Comparison of ENCODE assay signal across 8 cellular contexts in genomic region chr6:132084811-132085509, GRCh38.
DNase-seq lines count a peak whose midpoint lies in the region; ATAC-seq, FAIRE-seq and TF ChIP-seq lines count a peak whose summit lies in the region.

No MANE protein-coding gene starts in this region.

- no peak overlapping the region for H3K18ac ChIP-seq in trophoblast cell (ENCODE audit: low read length)

- peak overlapping the region; percentile 80 for H2BK120ac ChIP-seq in trophoblast cell (ENCODE audit: insufficient read depth, low read length, poor library complexity)

- no peak overlapping the region for H2BK12ac ChIP-seq in trophoblast cell (ENCODE audit: low read length)

- TF ChIP-seq CTCF in cardiac fibroblast (IDR thresholded peaks at IDR 0.05; ENCODE audit: low read depth, low read length) = no peak
- TF ChIP-seq CTCF in D721Med (IDR thresholded peaks at IDR 0.05; ENCODE audit: insufficient read depth, missing control alignments) = no peak

- no peak overlapping the region for H4K8ac ChIP-seq in trophoblast cell (ENCODE audit: low read depth, low read length)

- FAIRE-seq in D721Med (lab: Jason Lieb, UNC) = no peak

- intact Hi-C loops in head of caudate nucleus (cut with DNase I) = no loop called here

- H3K27ac ChIP-seq in trophoblast cell (ENCODE audit: low read depth, low read length) = peak overlapping the region; percentile 95

- WGBS in trophoblast cell (ENCODE audit: extremely low coverage, insufficient coverage, insufficient read length) = no CpG with 5 or more reads among the region's 3 CpGs

- H2AFZ ChIP-seq in trophoblast cell (ENCODE audit: insufficient read depth, low read length, poor library complexity) = no peak overlapping the region

- peak overlapping the region; percentile 60 for H4K91ac ChIP-seq in trophoblast cell (ENCODE audit: low read depth, low read length)

- no peak overlapping the region for H3K23ac ChIP-seq in trophoblast cell (ENCODE audit: low read length)

- ATAC-seq in GM18519 (IDR thresholded peaks at IDR 0.05; ENCODE audit: low FRiP score, unreplicated experiment) (peak; percentile 92), HG03103 (IDR thresholded peaks at IDR 0.05; ENCODE audit: low read depth, unreplicated experiment) (peak; percentile 84)

- H3K14ac ChIP-seq in trophoblast cell (ENCODE audit: low read length) = no peak overlapping the region

- H2AK5ac ChIP-seq in trophoblast cell (ENCODE audit: low read length) = no peak overlapping the region

- peak overlapping the region; percentile 47 for H3K4me2 ChIP-seq in trophoblast cell (ENCODE audit: low read length)

- H3K79me1 ChIP-seq in trophoblast cell (ENCODE audit: low read length) = peaks cover 13% of the 10 kb centered on the region

- H4K12ac ChIP-seq in trophoblast cell (ENCODE audit: low read depth, low read length) = no peak overlapping the region

- H3K79me2 ChIP-seq in trophoblast cell (ENCODE audit: control insufficient read depth, insufficient read depth, low read length, poor library complexity) = no peaks in the 10 kb centered on the region

- DNase-seq in cardiac fibroblast (ENCODE audit: low read depth in 2 of 2) (peak; percentile 93 to 98), trophoblast cell (peak; percentile 39 to 91), head of caudate nucleus (no peak), NCI-H187 treated with DMSO at 0.1 percent for 48 hours (lab: John Stamatoyannopoulos, UW) (no peak), D721Med (ENCODE audit: insufficient read length, low spot score) (no peak)
- no peak for DNase-seq in stimulated activated CD4-positive, alpha-beta T cell treated with anti-CD3 and anti-CD28 coated beads, Interleukin-1b, Interleukin-23, amount 100 ng/mL, for 48 hours

- peaks cover 5 to 11% of the 10 kb centered on the region in 2 experiments for H3K4me1 ChIP-seq in trophoblast cell (ENCODE audit: control insufficient read depth in 1 of 2, insufficient read depth in 2 of 2, low read length in 2 of 2)

- H3K4me3 ChIP-seq in cardiac fibroblast (replicated peaks in 1 of 2; ENCODE audit: low read depth in 2 of 2, low read length in 2 of 2) (no peak overlapping the region), trophoblast cell (ENCODE audit: low read depth, low read length) (no peak overlapping the region)

- no peaks in the 10 kb centered on the region for H3K9me3 ChIP-seq in trophoblast cell (ENCODE audit: insufficient read depth, low read depth, low read length)

- no peak overlapping the region for H3K9ac ChIP-seq in trophoblast cell (ENCODE audit: low read length)

- H3K4ac ChIP-seq in trophoblast cell (ENCODE audit: low read depth, low read length) = no peak overlapping the region

- H3K27me3 ChIP-seq in trophoblast cell (ENCODE audit: insufficient read depth, low read length) = no peaks in the 10 kb centered on the region

- no peaks in the 10 kb centered on the region for H3K36me3 ChIP-seq in trophoblast cell (ENCODE audit: control insufficient read depth in 1 of 2, insufficient read depth in 2 of 2, low read length in 2 of 2)

- H2BK5ac ChIP-seq in trophoblast cell (ENCODE audit: low read depth, low read length, poor library complexity) = peak overlapping the region; percentile 84

Comparison
In these comparisons a context has a peak if more than half of its experiments do, and no peak if none do; other contexts are left out.
1. DNase-seq: peak in cardiac fibroblast (2 of 2) and trophoblast cell (2 of 2); none in head of caudate nucleus (0 of 42), NCI-H187 treated with DMSO at 0.1 percent for 48 hours (single experiment), D721Med (single experiment) and stimulated activated CD4-positive, alpha-beta T cell treated with anti-CD3 and anti-CD28 coated beads, Interleukin-1b, Interleukin-23, amount 100 ng/mL, for 48 hours (single experiment).